ENCODE assay signal across 11 cellular contexts in the genomic region with DNA sequence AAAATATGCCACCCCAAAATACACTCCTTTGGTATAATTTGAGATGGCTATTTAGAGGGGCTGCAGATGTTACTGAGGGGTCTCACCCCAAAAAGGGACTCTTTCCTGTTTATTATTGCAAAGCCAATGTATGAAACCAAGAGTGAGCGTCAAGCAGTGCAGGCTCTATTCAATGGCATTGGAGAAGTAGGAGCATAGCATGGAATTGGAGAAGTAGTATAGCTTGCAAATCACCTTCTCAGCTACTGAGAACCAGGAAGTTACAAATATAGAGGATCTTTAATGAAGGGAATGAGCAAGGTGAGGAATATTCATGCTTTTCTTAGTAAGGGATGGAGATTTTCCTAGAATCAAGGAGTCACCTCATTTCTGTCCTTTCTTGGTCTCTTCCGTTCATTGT. TPM values are rescaled to one million over a fixed set of nuclear protein-coding genes. Genes with fewer than 3 reads are reported as not detected.
"Had no signal": no experiment of that assay in that cellular context is flagged by ENCODE, and none has a peak within 500 bp of the region (broad histone marks: within the 10 kb centered on the region; RNA-seq: fewer than 3 reads in every experiment).

No MANE protein-coding gene starts in this region.

RNA-seq across cellular contexts. Expression of gene PPIAL4A, which starts 47.4 kb away (rescaled TPM):
- total RNA-seq: OCI-LY7, PC-3, PC-9, Peyer's patch, Right ventricle myocardium inferior, Right ventricle myocardium superior, RPMI7951, SJCRH30, SJSA1, SK-MEL-5 had no signal
- polyA plus RNA-seq: SK-N-SH had no signal
